Comparison of ENCODE assay signal across 8 cellular contexts in the genomic region with DNA sequence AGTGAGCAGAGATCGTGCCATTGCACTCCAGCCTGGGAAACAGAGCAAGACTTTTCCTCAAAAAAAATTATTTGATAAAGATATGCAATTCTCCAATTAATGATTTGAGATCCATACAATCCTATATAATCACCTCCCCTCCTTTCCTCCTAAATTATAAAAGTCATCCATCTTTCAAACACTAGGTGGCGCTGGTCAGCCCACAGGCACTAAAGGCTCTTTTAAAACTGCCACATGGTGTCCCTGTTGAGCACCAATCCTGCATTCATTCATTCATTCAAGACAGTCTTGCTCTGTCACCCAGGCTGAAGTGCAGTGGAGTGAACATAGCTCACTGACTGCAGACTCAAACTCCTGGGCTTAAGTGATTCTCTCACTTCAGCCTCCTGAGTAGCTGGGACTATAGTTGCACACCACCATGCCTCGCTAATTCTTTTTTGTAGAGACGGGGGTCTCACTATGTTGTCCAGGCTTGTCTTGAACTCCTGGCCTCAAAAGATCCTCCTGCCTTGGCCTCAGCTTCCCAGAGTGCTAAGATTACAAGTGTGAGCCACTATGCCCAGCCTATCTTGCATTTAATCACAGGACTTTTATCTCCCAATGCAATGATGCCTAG. TPM values are rescaled to one million over a fixed set of nuclear protein-coding genes. Genes with fewer than 3 reads are reported as not detected.
DNase-seq lines count a peak whose midpoint lies in the region; ATAC-seq and TF ChIP-seq lines count a peak whose summit lies in the region.

No MANE protein-coding gene starts in this region.

- no peak overlapping the region for H3K4me3 Mint-ChIP-seq in WTC11

- H3K4me2 ChIP-seq in osteoblast (ENCODE audit: insufficient read depth, low read length) = no peak overlapping the region

- H3K27ac Mint-ChIP-seq in WTC11 = no peak overlapping the region

- in situ Hi-C loops in HAP-1 (cut with MboI; ENCODE audit: low sequenced_read_pairs) = no loop called here

- H3K36me3 ChIP-seq in HAP-1 (replicated peaks) = no peaks in the 10 kb centered on the region
- H3K36me3 ChIP-seq in osteoblast (ENCODE audit: insufficient read depth, low read length) = no peaks in the 10 kb centered on the region

- no peaks in the 10 kb centered on the region for H3K4me1 ChIP-seq in HAP-1
- peaks cover 8% of the 10 kb centered on the region for H3K4me1 ChIP-seq in osteoblast (ENCODE audit: insufficient read depth, low read length)

- peak; percentile 14 for DNase-seq in activated CD4-positive, CD25-positive, alpha-beta regulatory T cell treated with anti-CD3 and anti-CD28 coated beads, Interleukin-2, amount 50 U/mL, for 16 hours (ENCODE audit: low read depth, low spot score)
- no peak for DNase-seq in activated CD4-positive, CD25-positive, alpha-beta regulatory T cell treated with anti-CD3 and anti-CD28 coated beads, Interleukin-2, amount 50 U/mL, for 72 hours
- DNase-seq in HAP-1 (ENCODE audit: low spot score in 2 of 2) (peak; percentile 57 to 58), NCI-H146 treated with DMSO at 0.1 percent for 48 hours (lab: John Stamatoyannopoulos, UW; ENCODE audit: unreplicated experiment) (peak; percentile 47), WTC11 (ENCODE audit: low spot score) (peak; percentile 34), fibroblast of gingiva (ENCODE audit: low read depth) (peak; percentile 39), osteoblast (ENCODE audit: insufficient read length, low spot score, missing footprints) (peak; percentile 70)

- H3K9me3 Mint-ChIP-seq in WTC11 = 0 out of 2 replicates have a peak, but pooled peaks cover 6% of the 10 kb centered on the region

- POLR2A ChIA-PET in WTC11 (lab: Charles Lee) = interaction anchor here (0.5 kb wide), 1 partner anchor 429 kb away, joined by 4 read pairs; no protein-coding TSS in a partner anchor

- no peaks in the 10 kb centered on the region for H4K20me1 ChIP-seq in osteoblast (ENCODE audit: insufficient read depth, low read length)

- no peak overlapping the region for H2AFZ ChIP-seq in osteoblast (ENCODE audit: low read length)

- H3K4me3 ChIP-seq in HAP-1 = no peak overlapping the region
- no peak overlapping the region for H3K4me3 ChIP-seq in osteoblast (ENCODE audit: insufficient read depth, low read length)

- no peaks in the 10 kb centered on the region for H3K79me2 ChIP-seq in osteoblast (ENCODE audit: insufficient read depth, low read length)

- ATAC-seq in WTC11 = peak; percentile 73
- ATAC-seq in GM21360 (IDR thresholded peaks at IDR 0.05; ENCODE audit: unreplicated experiment) = no peak

- H3K36me3 Mint-ChIP-seq in WTC11 = no peaks in the 10 kb centered on the region

- H3K9me3 ChIP-seq in HAP-1 (no peaks in the 10 kb centered on the region), osteoblast (ENCODE audit: low read depth, low read length) (no peaks in the 10 kb centered on the region)

- H3K27me3 ChIP-seq in HAP-1 (ENCODE audit: low read depth) = no peaks in the 10 kb centered on the region
- no peaks in the 10 kb centered on the region for H3K27me3 ChIP-seq in osteoblast (ENCODE audit: insufficient read depth, low read length)

- H3K27ac ChIP-seq in osteoblast (ENCODE audit: low read depth, low read length) = no peak overlapping the region

- no peaks in the 10 kb centered on the region for H3K4me1 Mint-ChIP-seq in WTC11

- peak; percentile 89 for TF ChIP-seq CTCF in WTC11 (IDR thresholded peaks at IDR 0.05)
- TF ChIP-seq CTCF in osteoblast (IDR thresholded peaks at IDR 0.05; ENCODE audit: extremely low read depth, low read depth, low read length) = peak; percentile 93

- CTCF ChIA-PET in WTC11 (lab: Charles Lee) = interaction anchor here (0.6 to 2.3 kb wide), 11 partner anchors 9 to 1313 kb away, joined by 3 to 12 read pairs (median 4); partner anchors contain the start of genes SLC18B1, SLC2A12 and TBPL1

- peaks cover 9% of the 10 kb centered on the region; the same call in 1 of the 2 replicates for H3K27me3 Mint-ChIP-seq in WTC11 (ENCODE audit: low read depth)

TF ChIP-seq in WTC11, 78 proteins besides CTCF, POLR2A, EP300 and RAD21:
- TF ChIP-seq, protein P1, sequence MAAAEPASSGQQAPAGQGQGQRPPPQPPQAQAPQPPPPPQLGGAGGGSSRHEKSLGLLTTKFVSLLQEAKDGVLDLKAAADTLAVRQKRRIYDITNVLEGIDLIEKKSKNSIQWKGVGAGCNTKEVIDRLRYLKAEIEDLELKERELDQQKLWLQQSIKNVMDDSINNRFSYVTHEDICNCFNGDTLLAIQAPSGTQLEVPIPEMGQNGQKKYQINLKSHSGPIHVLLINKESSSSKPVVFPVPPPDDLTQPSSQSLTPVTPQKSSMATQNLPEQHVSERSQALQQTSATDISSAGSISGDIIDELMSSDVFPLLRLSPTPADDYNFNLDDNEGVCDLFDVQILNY (CRISPR knock-in tag; IDR thresholded peaks at IDR 0.05) = no peak
- no peak for TF ChIP-seq ZNF416 (CRISPR knock-in tag; IDR thresholded peaks at IDR 0.05)
- TF ChIP-seq, protein P2, sequence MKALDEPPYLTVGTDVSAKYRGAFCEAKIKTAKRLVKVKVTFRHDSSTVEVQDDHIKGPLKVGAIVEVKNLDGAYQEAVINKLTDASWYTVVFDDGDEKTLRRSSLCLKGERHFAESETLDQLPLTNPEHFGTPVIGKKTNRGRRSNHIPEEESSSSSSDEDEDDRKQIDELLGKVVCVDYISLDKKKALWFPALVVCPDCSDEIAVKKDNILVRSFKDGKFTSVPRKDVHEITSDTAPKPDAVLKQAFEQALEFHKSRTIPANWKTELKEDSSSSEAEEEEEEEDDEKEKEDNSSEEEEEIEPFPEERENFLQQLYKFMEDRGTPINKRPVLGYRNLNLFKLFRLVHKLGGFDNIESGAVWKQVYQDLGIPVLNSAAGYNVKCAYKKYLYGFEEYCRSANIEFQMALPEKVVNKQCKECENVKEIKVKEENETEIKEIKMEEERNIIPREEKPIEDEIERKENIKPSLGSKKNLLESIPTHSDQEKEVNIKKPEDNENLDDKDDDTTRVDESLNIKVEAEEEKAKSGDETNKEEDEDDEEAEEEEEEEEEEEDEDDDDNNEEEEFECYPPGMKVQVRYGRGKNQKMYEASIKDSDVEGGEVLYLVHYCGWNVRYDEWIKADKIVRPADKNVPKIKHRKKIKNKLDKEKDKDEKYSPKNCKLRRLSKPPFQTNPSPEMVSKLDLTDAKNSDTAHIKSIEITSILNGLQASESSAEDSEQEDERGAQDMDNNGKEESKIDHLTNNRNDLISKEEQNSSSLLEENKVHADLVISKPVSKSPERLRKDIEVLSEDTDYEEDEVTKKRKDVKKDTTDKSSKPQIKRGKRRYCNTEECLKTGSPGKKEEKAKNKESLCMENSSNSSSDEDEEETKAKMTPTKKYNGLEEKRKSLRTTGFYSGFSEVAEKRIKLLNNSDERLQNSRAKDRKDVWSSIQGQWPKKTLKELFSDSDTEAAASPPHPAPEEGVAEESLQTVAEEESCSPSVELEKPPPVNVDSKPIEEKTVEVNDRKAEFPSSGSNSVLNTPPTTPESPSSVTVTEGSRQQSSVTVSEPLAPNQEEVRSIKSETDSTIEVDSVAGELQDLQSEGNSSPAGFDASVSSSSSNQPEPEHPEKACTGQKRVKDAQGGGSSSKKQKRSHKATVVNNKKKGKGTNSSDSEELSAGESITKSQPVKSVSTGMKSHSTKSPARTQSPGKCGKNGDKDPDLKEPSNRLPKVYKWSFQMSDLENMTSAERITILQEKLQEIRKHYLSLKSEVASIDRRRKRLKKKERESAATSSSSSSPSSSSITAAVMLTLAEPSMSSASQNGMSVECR (CRISPR knock-in tag; IDR thresholded peaks at IDR 0.05; ENCODE audit: borderline replicate concordance) = no peak
- TF ChIP-seq GTF2I (CRISPR knock-in tag; conservative IDR thresholded peaks at IDR 0.05) = peak; percentile 64; the same call in 1 of the 2 replicates
- TF ChIP-seq ZNF121 (CRISPR knock-in tag; IDR thresholded peaks at IDR 0.05) = peak; percentile 87; the same call in 1 of the 2 replicates
- no peak for TF ChIP-seq GABPB1 (CRISPR knock-in tag; IDR thresholded peaks at IDR 0.05)
- TF ChIP-seq, protein P3, sequence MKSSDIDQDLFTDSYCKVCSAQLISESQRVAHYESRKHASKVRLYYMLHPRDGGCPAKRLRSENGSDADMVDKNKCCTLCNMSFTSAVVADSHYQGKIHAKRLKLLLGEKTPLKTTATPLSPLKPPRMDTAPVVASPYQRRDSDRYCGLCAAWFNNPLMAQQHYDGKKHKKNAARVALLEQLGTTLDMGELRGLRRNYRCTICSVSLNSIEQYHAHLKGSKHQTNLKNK (CRISPR knock-in tag; IDR thresholded peaks at IDR 0.05) = no peak
- no peak for TF ChIP-seq PRRX2 (CRISPR knock-in tag; IDR thresholded peaks at IDR 0.05)
- TF ChIP-seq FOXJ3 (CRISPR knock-in tag; IDR thresholded peaks at IDR 0.05; ENCODE audit: borderline replicate concordance) = no peak

RNA-seq across cellular contexts. Expression of gene SLC2A12, which starts 58.7 kb away (rescaled TPM):
- 3.3 to 4.4 TPM (median 4.1 TPM) in 3 replicates for total RNA-seq in WTC11 (2021)
- 9.4 and 10.3 TPM in 2 replicates for total RNA-seq in osteoblast
